In genomic region chr1:2111674-2112035, GRCh38 we compare ENCODE assay signal across 21 cellular contexts.
"Had no signal": no experiment of that assay in that cellular context is flagged by ENCODE, and none has a peak within 500 bp of the region (broad histone marks: within the 10 kb centered on the region; RNA-seq: fewer than 3 reads in every experiment).

No MANE protein-coding gene starts in this region.

- H3K36me3 Mint-ChIP-seq: activated naive CD4-positive, alpha-beta T cell treated with anti-CD3 and anti-CD28 coated beads, Interleukin-2, amount 50 U/mL, for 72 hours; stimulated activated effector memory CD8-positive, alpha-beta T cell treated with anti-CD3 and anti-CD28 coated beads, Interleukin-12 subunit alpha, Interleukin-12 subunit beta, amount 100 ng/mL, for 72 hours had no signal

- H3K27me3 Mint-ChIP-seq: activated T-cell treated with anti-CD3 and anti-CD28 coated beads, Interleukin-2, amount 50 U/mL, for 24 hours; activated T-helper 17 cell treated with anti-CD3 and anti-CD28 coated beads, Interleukin-2, amount 50 U/mL, for 72 hours; central memory CD8-positive, alpha-beta T cell; naive thymus-derived CD4-positive, alpha-beta T cell; T-cell had no signal

- H3K4me1 Mint-ChIP-seq: activated T-helper 17 cell treated with anti-CD3 and anti-CD28 coated beads, Interleukin-2, amount 50 U/mL, for 72 hours had no signal

- DNase-seq: activated CD4-positive, alpha-beta T cell treated with anti-CD3 and anti-CD28 coated beads for 1 hour; activated T-cell treated with anti-CD3 and anti-CD28 coated beads, Interleukin-2, amount 50 U/mL, for 24 hours; adrenal gland; esophagus squamous epithelium; gastrocnemius medialis; hypothalamus; ovary; stimulated activated CD4-positive, alpha-beta T cell treated with anti-CD3 and anti-CD28 coated beads, Interleukin-1b, Interleukin-23, amount 100 ng/mL, for 48 hours; T-cell; transverse colon; uterus had no signal

- H3K4me3 Mint-ChIP-seq: activated T-cell treated with anti-CD3 and anti-CD28 coated beads, Interleukin-2, amount 50 U/mL, for 24 hours; activated T-helper 17 cell treated with anti-CD3 and anti-CD28 coated beads, Interleukin-2, amount 50 U/mL, for 72 hours; central memory CD8-positive, alpha-beta T cell; naive thymus-derived CD4-positive, alpha-beta T cell; stimulated activated effector memory CD8-positive, alpha-beta T cell treated with anti-CD3 and anti-CD28 coated beads, Interleukin-12 subunit alpha, Interleukin-12 subunit beta, amount 100 ng/mL, for 72 hours; T-cell; T-helper 2 cell treated with Interferon-gamma antibody and Interleukin-4, amounts not matched to agents 5 μg/mL and 100 μg/mL, for 36 hours had no signal

- ATAC-seq: activated naive CD4-positive, alpha-beta T cell treated with anti-CD3 and anti-CD28 coated beads, Interleukin-2, amount 50 U/mL, for 72 hours; activated T-helper 17 cell treated with anti-CD3 and anti-CD28 coated beads, Interleukin-2, amount 50 U/mL, for 72 hours; gastrocnemius medialis; psoas muscle; stimulated activated effector memory CD8-positive, alpha-beta T cell treated with anti-CD3 and anti-CD28 coated beads, Interleukin-12 subunit alpha, Interleukin-12 subunit beta, amount 100 ng/mL, for 72 hours; T-cell had no signal

- H3K4me3 ChIP-seq: adrenal gland, dorsolateral prefrontal cortex, esophagus squamous epithelium, gastrocnemius medialis, ovary, psoas muscle, right lobe of liver, skin epidermis, transverse colon, uterus had no signal

- H3K9me3 Mint-ChIP-seq: activated naive CD4-positive, alpha-beta T cell treated with anti-CD3 and anti-CD28 coated beads, Interleukin-2, amount 50 U/mL, for 72 hours; activated T-cell treated with anti-CD3 and anti-CD28 coated beads, Interleukin-2, amount 50 U/mL, for 24 hours; activated T-helper 17 cell treated with anti-CD3 and anti-CD28 coated beads, Interleukin-2, amount 50 U/mL, for 72 hours; central memory CD8-positive, alpha-beta T cell; naive thymus-derived CD4-positive, alpha-beta T cell; stimulated activated effector memory CD8-positive, alpha-beta T cell treated with anti-CD3 and anti-CD28 coated beads, Interleukin-12 subunit alpha, Interleukin-12 subunit beta, amount 100 ng/mL, for 72 hours; T-cell; T-helper 2 cell treated with Interferon-gamma antibody and Interleukin-4, amounts not matched to agents 5 μg/mL and 100 μg/mL, for 36 hours had no signal

- H3K27ac Mint-ChIP-seq: activated naive CD4-positive, alpha-beta T cell treated with anti-CD3 and anti-CD28 coated beads, Interleukin-2, amount 50 U/mL, for 72 hours; activated T-cell treated with anti-CD3 and anti-CD28 coated beads, Interleukin-2, amount 50 U/mL, for 24 hours; activated T-helper 17 cell treated with anti-CD3 and anti-CD28 coated beads, Interleukin-2, amount 50 U/mL, for 72 hours; naive thymus-derived CD4-positive, alpha-beta T cell; stimulated activated effector memory CD8-positive, alpha-beta T cell treated with anti-CD3 and anti-CD28 coated beads, Interleukin-12 subunit alpha, Interleukin-12 subunit beta, amount 100 ng/mL, for 72 hours; T-cell; T-helper 2 cell treated with Interferon-gamma antibody and Interleukin-4, amounts not matched to agents 5 μg/mL and 100 μg/mL, for 36 hours had no signal
